ENCODE assay signal across 1 cellular context in genomic region chr22:42258126-42258525, GRCh38.
TF ChIP-seq lines count a peak whose summit lies in the region.

No MANE protein-coding gene starts in this region.

TF ChIP-seq in SK-N-SH treated with all-trans-retinoic acid at 6 μM for 48 hours, 23 proteins besides CTCF, POLR2A, EP300 and RAD21 (continued from another document):
- TF ChIP-seq TSHZ2 (CRISPR knock-in tag; IDR thresholded peaks at IDR 0.05) (no peak), ZFP3 (CRISPR knock-in tag; IDR thresholded peaks at IDR 0.05) (no peak), ESRRG (CRISPR knock-in tag; IDR thresholded peaks at IDR 0.05) (no peak), ZNF8 (CRISPR knock-in tag; IDR thresholded peaks at IDR 0.05) (no peak)
